ENCODE assay signal across 8 cellular contexts in genomic region chr1:156893048-156893953, GRCh38. TPM values are rescaled to one million over a fixed set of nuclear protein-coding genes. Genes with fewer than 3 reads are reported as not detected.
DNase-seq lines count a peak whose midpoint lies in the region; ATAC-seq and TF ChIP-seq lines count a peak whose summit lies in the region.

TSS of gene PEAR1 (plus strand) at chr1:156893718. CDS start at chr1:156903927, 10,209 bp downstream.

- H3K4me3 ChIP-seq in HCT116 (replicated peaks in 1 of 2; ENCODE audit: low read depth in 1 of 2, low read length in 2 of 2) (peak within 1 kb of the TSS in 1 of 2 experiments; percentile 18; a peak in 1 of 4 replicates), astrocyte of the spinal cord (ENCODE audit: low read depth, low read length) (peak within 1 kb of the TSS; percentile 50), iPS-15b (ENCODE audit: low read depth, low read length) (peak within 1 kb of the TSS; percentile 59), skeletal muscle tissue (ENCODE audit: low read length in 3 of 3) (peak within 1 kb of the TSS; percentile 58 to 78 (median 68))

- no peak within 1 kb of the TSS; the same call in 1 of the 2 replicates for H3K9ac ChIP-seq in HCT116 (ENCODE audit: low read length)
- H3K9ac ChIP-seq in iPS-15b (ENCODE audit: low read depth, low read length), result no peak within 1 kb of the TSS
- H3K9ac ChIP-seq in skeletal muscle tissue (ENCODE audit: low read depth in 1 of 3, low read length in 3 of 3), result peak within 1 kb of the TSS; percentile 61 to 82 (median 64)

- DNase-seq in HCT116 (ENCODE audit: low read depth, low spot score) (no peak), astrocyte of the spinal cord (ENCODE audit: low read depth, low spot score) (no peak), putamen (ENCODE audit: low spot score) (no peak)
- DNase-seq in central memory CD4-positive, alpha-beta T cell, result no peak
- no peak for DNase-seq in activated CD4-positive, CD25-positive, alpha-beta regulatory T cell treated with anti-CD3 and anti-CD28 coated beads, Interleukin-2, amount 50 U/mL, for 72 hours

- H3K27me3 ChIP-seq in HCT116 (ENCODE audit: insufficient read depth, low read length) (no peaks in the 10 kb centered on the region), iPS-15b (ENCODE audit: control insufficient read depth, insufficient read depth, low read length) (peaks cover 68% of the 10 kb centered on the region), skeletal muscle tissue (ENCODE audit: control insufficient read depth in 3 of 3, insufficient read depth in 3 of 3, low read length in 3 of 3) (peaks cover 11 to 22% (median 21%) of the 10 kb centered on the region in 3 donors)

- ATAC-seq in HCT116 (no peak), HG03342 (IDR thresholded peaks at IDR 0.05; ENCODE audit: unreplicated experiment) (no peak)

- in situ Hi-C loops in astrocyte of the spinal cord (cut with HindIII; ENCODE audit: low sequenced_read_pairs), result no loop called here

- H2AFZ ChIP-seq in HCT116 (ENCODE audit: low read depth, low read length, poor library complexity, severe bottlenecking), result no peak within 1 kb of the TSS

- H3K4me1 ChIP-seq in HCT116 (ENCODE audit: control insufficient read depth in 1 of 2, insufficient read depth in 2 of 2, low read length in 2 of 2) (peaks cover 32 to 68% of the 10 kb centered on the region in 2 experiments), iPS-15b (ENCODE audit: control insufficient read depth, insufficient read depth, low read length) (peaks cover 6% of the 10 kb centered on the region), skeletal muscle tissue (ENCODE audit: control insufficient read depth in 3 of 3, insufficient read depth in 3 of 3, low read length in 3 of 3) (peaks cover 19 to 34% (median 29%) of the 10 kb centered on the region in 3 donors)

- intact Hi-C loops in HCT116 (cut with micrococcal nuclease), result no loop called here

- BruUV-seq in HCT116 (replicated peaks; lab: Mats Ljungman, UMichigan), result no TSS peak

- no peak for TF ChIP-seq POLR2A in HCT116 (IDR thresholded peaks at IDR 0.05; ENCODE audit: borderline replicate concordance, extremely low read depth, insufficient read depth, insufficient read length)

- RAD21 ChIA-PET in HCT116 (lab: Charles Lee; ENCODE audit: low non-redundant PET in 1 of 2, low total read pairs in 2 of 2, uncharacterized antibody in 2 of 2, unreplicated experiment in 2 of 2), result interaction anchor here (0.6 to 0.8 kb wide), 5 partner anchors 27 to 301 kb away, joined by 3 to 4 read pairs (median 3); partner anchors contain the start of gene LRRC71 (in 1 of the 2)

- TF ChIP-seq RAD21 in HCT116 (IDR thresholded peaks at IDR 0.05; ENCODE audit: low read depth), result no peak

- H3K9me3 ChIP-seq in HCT116 (ENCODE audit: control insufficient read depth in 1 of 2, insufficient read depth in 1 of 2, low read depth in 1 of 2, low read length in 2 of 2) (no peaks in the 10 kb centered on the region), iPS-15b (ENCODE audit: control insufficient read depth, insufficient read depth, low read length) (no peaks in the 10 kb centered on the region), skeletal muscle tissue (ENCODE audit: control insufficient read depth in 3 of 3, low read length in 3 of 3) (no peaks in the 10 kb centered on the region)

- H3K9me2 ChIP-seq in HCT116 (ENCODE audit: insufficient read depth), result no peaks in the 10 kb centered on the region

- POLR2A ChIA-PET in HCT116 (lab: Charles Lee), result no interaction called here

- TF ChIP-seq CTCF in HCT116 (IDR thresholded peaks at IDR 0.05 in 2 of 3, conservative IDR thresholded peaks at IDR 0.05 in 1 of 3; ENCODE audit: borderline replicate concordance in 1 of 3, insufficient read depth in 1 of 3, low read depth in 2 of 3, low read length in 2 of 3) (no peak), astrocyte of the spinal cord (IDR thresholded peaks at IDR 0.05; ENCODE audit: low read depth, low read length) (peak; percentile 5)

- H3K36me3 ChIP-seq in HCT116 (ENCODE audit: control insufficient read depth in 1 of 2, insufficient read depth in 2 of 2, low read length in 2 of 2), result no peaks in the 10 kb centered on the region
- H3K36me3 ChIP-seq in iPS-15b (ENCODE audit: control insufficient read depth, insufficient read depth, low read length), result no peaks in the 10 kb centered on the region
- no peaks in the 10 kb centered on the region for H3K36me3 ChIP-seq in skeletal muscle tissue (ENCODE audit: control insufficient read depth in 3 of 3, insufficient read depth in 3 of 3, low read length in 3 of 3)

- no peak within 1 kb of the TSS for H3K27ac ChIP-seq in HCT116 (ENCODE audit: low read depth, low read length)
- H3K27ac ChIP-seq in skeletal muscle tissue (ENCODE audit: low read depth, low read length), result peak within 1 kb of the TSS; percentile 81

- peak within 1 kb of the TSS; percentile 62 for H3K4me2 ChIP-seq in HCT116 (ENCODE audit: low read length)

- CTCF ChIA-PET in HCT116 (lab: Charles Lee), result interaction anchor here (0.6 to 4.6 kb wide), 6 partner anchors 27 to 244 kb away, joined by 3 to 62 read pairs (median 6); partner anchors contain the start of gene LRRC71

- H4K20me1 ChIP-seq in HCT116 (ENCODE audit: insufficient read depth), result no peaks in the 10 kb centered on the region

- no peaks in the 10 kb centered on the region for H3K79me2 ChIP-seq in HCT116 (ENCODE audit: insufficient read depth, low read length)

TF ChIP-seq in HCT116, 20 proteins besides CTCF, POLR2A, EP300 and RAD21:
- no peak for TF ChIP-seq SP1 (IDR thresholded peaks at IDR 0.05; ENCODE audit: low read depth)
- no peak for TF ChIP-seq POLR2AphosphoS5 (IDR thresholded peaks at IDR 0.05; ENCODE audit: low read depth, low read length)
- TF ChIP-seq CBX3 (IDR thresholded peaks at IDR 0.05; ENCODE audit: low read depth), result no peak
- no peak for TF ChIP-seq YY1 (IDR thresholded peaks at IDR 0.05; ENCODE audit: extremely low read depth, insufficient replicate concordance, low read depth, low read length)
- no peak for TF ChIP-seq ZBTB33 (IDR thresholded peaks at IDR 0.05; ENCODE audit: extremely low read depth, insufficient replicate concordance, low read length)
- TF ChIP-seq ZFX (IDR thresholded peaks at IDR 0.05), result no peak
- TF ChIP-seq EZH2 (IDR thresholded peaks at IDR 0.05), result no peak
- no peak for TF ChIP-seq FOSL1 (IDR thresholded peaks at IDR 0.05; ENCODE audit: low read depth)
- TF ChIP-seq REST (IDR thresholded peaks at IDR 0.05; ENCODE audit: low read depth), result no peak
- TF ChIP-seq ATF3 (IDR thresholded peaks at IDR 0.05), result no peak
- no peak for TF ChIP-seq EGR1 (IDR thresholded peaks at IDR 0.05; ENCODE audit: low read depth)
- TF ChIP-seq ELF1 (IDR thresholded peaks at IDR 0.05; ENCODE audit: borderline replicate concordance, low read depth), result no peak
- TF ChIP-seq SIN3A (IDR thresholded peaks at IDR 0.05; ENCODE audit: low read depth), result no peak
- TF ChIP-seq EZH2phosphoT487 (IDR thresholded peaks at IDR 0.05; ENCODE audit: borderline replicate concordance), result no peak

RNA-seq across cellular contexts. Expression of gene PEAR1, which starts in this region (rescaled TPM):
- total RNA-seq in HCT116 (2021; ENCODE audit: unreplicated experiment) (10.8 TPM), skeletal muscle tissue (4.7 TPM)
- 11.2 and 15.5 TPM in 2 replicates for polyA plus RNA-seq in HCT116 (2012)

Comparison
In these comparisons a context has a peak if more than half of its experiments do, and no peak if none do; other contexts are left out.
1. H3K9ac ChIP-seq: peak in skeletal muscle tissue (3 of 3); none in HCT116 (single experiment) and iPS-15b (single experiment).